9 cellular contexts compared by ENCODE assay signal in the genomic region with DNA sequence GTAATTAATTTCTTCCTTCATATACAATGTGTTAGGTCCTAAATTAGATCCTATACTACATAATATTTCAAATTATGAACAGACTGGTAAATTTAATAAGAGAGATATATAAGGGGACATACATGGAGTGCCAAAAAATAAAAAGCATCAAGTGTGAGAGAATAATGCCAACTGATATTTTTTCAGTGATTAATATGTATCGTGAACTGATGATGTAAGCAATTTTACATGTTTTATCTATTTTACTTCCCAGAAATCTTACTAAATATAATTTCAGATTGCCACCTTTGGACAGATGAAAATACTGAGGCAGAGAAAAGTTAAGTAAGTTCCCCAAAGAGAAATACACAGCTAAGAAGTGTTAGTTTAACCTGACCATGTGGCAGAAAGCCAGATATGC.
"Had no signal": no experiment of that assay in that cellular context is flagged by ENCODE, and none has a peak within 500 bp of the region (broad histone marks: within the 10 kb centered on the region; RNA-seq: fewer than 3 reads in every experiment).

No MANE protein-coding gene starts in this region.

- H3K9me3 Mint-ChIP-seq: GM23338 had no signal

- H2AFZ ChIP-seq: GM23338 had no signal

- H3K4me2 ChIP-seq: GM23338, KMS-11 had no signal

- H3K27ac Mint-ChIP-seq: GM23338, HFFc6, IgD-negative memory B cell had no signal

- ATAC-seq: GM23338, HCT116 had no signal

- H3K4me3 ChIP-seq: GM23338, HAP-1 had no signal

- H3K9ac ChIP-seq: KMS-11 had no signal

- H3K36me3 Mint-ChIP-seq: IgD-negative memory B cell had no signal

- H3K4me1 Mint-ChIP-seq: GM23338, IgD-negative memory B cell had no signal

- H3K27ac ChIP-seq: HL-60, KMS-11 had no signal

- H3K4me1 ChIP-seq: HAP-1 had no signal

- H3K27me3 Mint-ChIP-seq: IgD-negative memory B cell had no signal

- H3K4me3 Mint-ChIP-seq: GM23338, HFFc6, IgD-negative memory B cell had no signal

- H3K36me3 ChIP-seq: HAP-1 had no signal

- H3K9me3 ChIP-seq: HAP-1 had no signal

- DNase-seq: H7, HFFc6, KBM-7 had no signal
